In the genomic region with DNA sequence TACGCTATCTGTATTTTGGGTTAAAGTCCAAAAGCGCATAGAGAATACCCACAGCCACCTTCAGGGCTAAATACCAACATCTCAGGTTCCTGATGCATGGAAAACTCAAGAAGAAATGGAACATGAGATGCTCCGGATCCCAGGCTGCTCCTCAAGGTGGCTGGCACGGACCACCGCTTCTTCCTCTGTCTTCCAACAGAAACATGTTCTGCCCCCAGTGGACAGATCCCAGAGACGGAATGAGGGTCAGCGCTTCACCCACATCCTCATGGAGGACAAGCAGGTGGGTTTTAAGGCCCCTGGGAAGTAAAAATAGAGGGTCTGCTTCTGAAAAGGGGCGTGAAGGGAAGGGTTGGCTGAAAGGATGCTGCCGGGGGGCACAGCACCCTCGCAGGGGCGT, we compare ENCODE assay signal across 23 cellular contexts. TPM values are rescaled to one million over a fixed set of nuclear protein-coding genes. Genes with fewer than 3 reads are reported as not detected.
"Had no signal": no experiment of that assay in that cellular context is flagged by ENCODE, and none has a peak within 500 bp of the region (broad histone marks: within the 10 kb centered on the region; RNA-seq: fewer than 3 reads in every experiment).

No MANE protein-coding gene starts in this region.

- H3K4me3 ChIP-seq: colonic mucosa, gastrocnemius medialis, left ventricle myocardium inferior, ovary, right lobe of liver, thyroid gland had no signal

- H3K4me1 ChIP-seq: colonic mucosa had no signal

- ATAC-seq: activated CD4-positive, CD25-positive, alpha-beta regulatory T cell treated with anti-CD3 and anti-CD28 coated beads, Interleukin-2, amount 50 U/mL, for 24 hours; activated naive CD4-positive, alpha-beta T cell treated with anti-CD3 and anti-CD28 coated beads, Interleukin-2, amount 50 U/mL, for 72 hours; gastrocnemius medialis; natural killer cell treated with Interleukin-12 subunit alpha and Interleukin-12 subunit beta and Interleukin-15 and Interleukin-18, amount 100 ng/mL, for 72 hours; right lobe of liver; SK-N-SH treated with all-trans-retinoic acid at 6 μM for 48 hours; stimulated activated naive B cell treated with anti-CD40 and anti-IgM and Interleukin-4, amounts not matched to agents 10 μg/mL and 1 μg/mL and 100 μg/mL, for 72 hours had no signal

- H3K4me1 Mint-ChIP-seq: activated CD4-positive, alpha-beta memory T cell treated with anti-CD3 and anti-CD28 coated beads, Interleukin-2, amount 10 ng/mL, durations not matched to agents 7 days and 5 days; activated CD4-positive, alpha-beta T cell treated with anti-CD3 and anti-CD28 coated beads, Interleukin-2, amount 10 ng/mL, durations not matched to agents 24 days and 14 days; central memory CD8-positive, alpha-beta T cell; stimulated activated naive B cell treated with anti-CD40 and anti-IgM and Interleukin-4, amounts not matched to agents 10 μg/mL and 1 μg/mL and 100 μg/mL, for 72 hours had no signal

- H3K4me3 Mint-ChIP-seq: activated CD4-positive, alpha-beta memory T cell treated with anti-CD3 and anti-CD28 coated beads, Interleukin-2, amount 10 ng/mL, durations not matched to agents 7 days and 5 days; activated CD4-positive, alpha-beta T cell treated with anti-CD3 and anti-CD28 coated beads, Interleukin-2, amount 10 ng/mL, durations not matched to agents 24 days and 14 days; central memory CD8-positive, alpha-beta T cell; natural killer cell treated with Interleukin-12 subunit alpha and Interleukin-12 subunit beta and Interleukin-15 and Interleukin-18, amount 100 ng/mL, for 72 hours; stimulated activated naive B cell treated with anti-CD40 and anti-IgM and Interleukin-4, amounts not matched to agents 10 μg/mL and 1 μg/mL and 100 μg/mL, for 72 hours had no signal

- H3K36me3 ChIP-seq: colonic mucosa, gastrocnemius medialis, ovary, right lobe of liver, thyroid gland had no signal

- H3K27me3 ChIP-seq: colonic mucosa, gastrocnemius medialis, ovary, right lobe of liver, thyroid gland had no signal

- H3K27ac Mint-ChIP-seq: activated CD4-positive, alpha-beta memory T cell treated with anti-CD3 and anti-CD28 coated beads, Interleukin-2, amount 10 ng/mL, durations not matched to agents 7 days and 5 days; activated CD4-positive, alpha-beta T cell treated with anti-CD3 and anti-CD28 coated beads, Interleukin-2, amount 10 ng/mL, durations not matched to agents 24 days and 14 days; activated naive CD4-positive, alpha-beta T cell treated with anti-CD3 and anti-CD28 coated beads, Interleukin-2, amount 50 U/mL, for 72 hours; natural killer cell treated with Interleukin-12 subunit alpha and Interleukin-12 subunit beta and Interleukin-15 and Interleukin-18, amount 100 ng/mL, for 72 hours; stimulated activated naive B cell treated with anti-CD40 and anti-IgM and Interleukin-4, amounts not matched to agents 10 μg/mL and 1 μg/mL and 100 μg/mL, for 72 hours had no signal

- H3K9me3 Mint-ChIP-seq: activated CD4-positive, alpha-beta memory T cell treated with anti-CD3 and anti-CD28 coated beads, Interleukin-2, amount 10 ng/mL, durations not matched to agents 7 days and 5 days; activated CD4-positive, alpha-beta T cell treated with anti-CD3 and anti-CD28 coated beads, Interleukin-2, amount 10 ng/mL, durations not matched to agents 24 days and 14 days; activated naive CD4-positive, alpha-beta T cell treated with anti-CD3 and anti-CD28 coated beads, Interleukin-2, amount 50 U/mL, for 72 hours; central memory CD8-positive, alpha-beta T cell; natural killer cell treated with Interleukin-12 subunit alpha and Interleukin-12 subunit beta and Interleukin-15 and Interleukin-18, amount 100 ng/mL, for 72 hours; stimulated activated naive B cell treated with anti-CD40 and anti-IgM and Interleukin-4, amounts not matched to agents 10 μg/mL and 1 μg/mL and 100 μg/mL, for 72 hours had no signal

- H3K36me3 Mint-ChIP-seq: activated naive CD4-positive, alpha-beta T cell treated with anti-CD3 and anti-CD28 coated beads, Interleukin-2, amount 50 U/mL, for 72 hours; natural killer cell treated with Interleukin-12 subunit alpha and Interleukin-12 subunit beta and Interleukin-15 and Interleukin-18, amount 100 ng/mL, for 72 hours; stimulated activated naive B cell treated with anti-CD40 and anti-IgM and Interleukin-4, amounts not matched to agents 10 μg/mL and 1 μg/mL and 100 μg/mL, for 72 hours had no signal

- H3K27ac ChIP-seq: colonic mucosa, gastrocnemius medialis, ovary, right lobe of liver, thyroid gland had no signal

- DNase-seq: activated CD4-positive, alpha-beta memory T cell treated with anti-CD3 and anti-CD28 coated beads, Interleukin-2, amount 10 ng/mL, durations not matched to agents 7 days and 5 days; activated CD4-positive, alpha-beta T cell treated with anti-CD3 and anti-CD28 coated beads, Interleukin-2, amount 10 ng/mL, durations not matched to agents 24 days and 14 days; activated gamma-delta T cell; aorta; colonic mucosa; gastrocnemius medialis; hypothalamus; left ventricle myocardium inferior; right lobe of liver; small intestine; stimulated activated CD4-positive, alpha-beta T cell treated with anti-CD3 and anti-CD28 coated beads, Interleukin-15, amount 100 ng/mL, for 24 hours; stimulated activated CD4-positive, alpha-beta T cell treated with anti-CD3 and anti-CD28 coated beads, Interleukin-2, amount 100 ng/mL, for 48 hours; stimulated activated CD8-positive, alpha-beta memory T cell treated with anti-CD3 and anti-CD28 coated beads, Interleukin-4, amount 100 ng/mL, for 48 hours; stimulated activated naive B cell treated with anti-CD40 and anti-IgM and Interleukin-4, amounts not matched to agents 10 μg/mL and 1 μg/mL and 100 μg/mL, for 72 hours; substantia nigra; thyroid gland had no signal

- H3K9me3 ChIP-seq: colonic mucosa, gastrocnemius medialis, left ventricle myocardium inferior, ovary, right lobe of liver, thyroid gland had no signal

RNA-seq across cellular contexts. Expression of gene COL4A1, which starts 17.3 kb away (rescaled TPM):
- total RNA-seq: activated CD4-positive, alpha-beta memory T cell treated with anti-CD3 and anti-CD28 coated beads, Interleukin-2, amount 10 ng/mL, durations not matched to agents 7 days and 5 days; activated CD4-positive, alpha-beta T cell treated with anti-CD3 and anti-CD28 coated beads, Interleukin-2, amount 10 ng/mL, durations not matched to agents 24 days and 14 days; natural killer cell treated with Interleukin-12 subunit alpha and Interleukin-12 subunit beta and Interleukin-15 and Interleukin-18, amount 100 ng/mL, for 72 hours; T-helper 2 cell treated with Interferon-gamma antibody and Interleukin-4, amounts not matched to agents 100 ng/mL and 5 ng/mL, for 36 hours had no signal

RNA-seq across cellular contexts. Expression of gene COL4A2, which starts 17.4 kb away (rescaled TPM):
- total RNA-seq: activated CD4-positive, alpha-beta memory T cell treated with anti-CD3 and anti-CD28 coated beads, Interleukin-2, amount 10 ng/mL, durations not matched to agents 7 days and 5 days; activated CD4-positive, alpha-beta T cell treated with anti-CD3 and anti-CD28 coated beads, Interleukin-2, amount 10 ng/mL, durations not matched to agents 24 days and 14 days; natural killer cell treated with Interleukin-12 subunit alpha and Interleukin-12 subunit beta and Interleukin-15 and Interleukin-18, amount 100 ng/mL, for 72 hours; T-helper 2 cell treated with Interferon-gamma antibody and Interleukin-4, amounts not matched to agents 100 ng/mL and 5 ng/mL, for 36 hours had no signal
